Comparison of ENCODE assay signal across 12 cellular contexts in genomic region chr10:3526721-3527120, GRCh38.
A peak's percentile ranks its signal among the peaks of the same experiment; 100 is the strongest.
DNase-seq lines count a peak whose midpoint lies in the region; ATAC-seq and TF ChIP-seq lines count a peak whose summit lies in the region.
"Had no signal": no experiment of that assay in that cellular context is flagged by ENCODE, and none has a peak within 500 bp of the region (broad histone marks: within the 10 kb centered on the region; RNA-seq: fewer than 3 reads in every experiment).

No MANE protein-coding gene starts in this region.

- H3K27ac Mint-ChIP-seq in activated CD4-positive, alpha-beta memory T cell treated with anti-CD3 and anti-CD28 coated beads, Interleukin-2, amount 10 ng/mL, durations not matched to agents 7 days and 5 days: no peak overlapping the region
- H3K27ac Mint-ChIP-seq: stimulated activated memory B cell treated with anti-CD40 and anti-IgM and Interleukin-4, amounts not matched to agents 10 μg/mL and 1 μg/mL and 100 μg/mL, for 72 hours; T-helper 2 cell treated with Interferon-gamma antibody and Interleukin-4, amounts not matched to agents 5 μg/mL and 100 μg/mL, for 36 hours had no signal

- H3K36me3 Mint-ChIP-seq in activated CD4-positive, alpha-beta memory T cell treated with anti-CD3 and anti-CD28 coated beads, Interleukin-2, amount 10 ng/mL, durations not matched to agents 7 days and 5 days (ENCODE audit: low read depth): no peaks in the 10 kb centered on the region
- H3K36me3 Mint-ChIP-seq: stimulated activated memory B cell treated with anti-CD40 and anti-IgM and Interleukin-4, amounts not matched to agents 10 μg/mL and 1 μg/mL and 100 μg/mL, for 72 hours had no signal

- H3K4me3 ChIP-seq in brain microvascular endothelial cell (ENCODE audit: low read depth, low read length): no peak overlapping the region
- H3K4me3 ChIP-seq in stomach: no peak overlapping the region

- TF ChIP-seq POLR2A in stomach (IDR thresholded peaks at IDR 0.05): no peak

- H3K4me1 ChIP-seq in stomach: peaks cover 0 to 17% (median 5%) of the 10 kb centered on the region in 4 donors

- no peaks in the 10 kb centered on the region for H3K9me3 Mint-ChIP-seq in activated CD4-positive, alpha-beta memory T cell treated with anti-CD3 and anti-CD28 coated beads, Interleukin-2, amount 10 ng/mL, durations not matched to agents 7 days and 5 days
- H3K9me3 Mint-ChIP-seq: stimulated activated memory B cell treated with anti-CD40 and anti-IgM and Interleukin-4, amounts not matched to agents 10 μg/mL and 1 μg/mL and 100 μg/mL, for 72 hours; T-helper 2 cell treated with Interferon-gamma antibody and Interleukin-4, amounts not matched to agents 5 μg/mL and 100 μg/mL, for 36 hours had no signal

- in situ Hi-C loops in brain microvascular endothelial cell (cut with HindIII; ENCODE audit: low pct_ligation_motif_present, low sequenced_read_pairs): no loop called here

- H3K36me3 ChIP-seq in brain microvascular endothelial cell (replicated peaks): no peaks in the 10 kb centered on the region
- H3K36me3 ChIP-seq in stomach: no peaks in the 10 kb centered on the region

- H3K27ac ChIP-seq in brain microvascular endothelial cell: peak overlapping the region; percentile 83
- peak overlapping the region in 4 of 5 donors; percentile 52 to 73 (median 70) for H3K27ac ChIP-seq in stomach

- peaks cover 5% of the 10 kb centered on the region for H3K4me1 Mint-ChIP-seq in activated CD4-positive, alpha-beta memory T cell treated with anti-CD3 and anti-CD28 coated beads, Interleukin-2, amount 10 ng/mL, durations not matched to agents 7 days and 5 days
- H3K4me1 Mint-ChIP-seq: stimulated activated memory B cell treated with anti-CD40 and anti-IgM and Interleukin-4, amounts not matched to agents 10 μg/mL and 1 μg/mL and 100 μg/mL, for 72 hours had no signal

- intact Hi-C loops in left ventricle myocardium superior (cut with micrococcal nuclease) (no loop called here), stomach (cut with DNase I; ENCODE audit: low total_unique reads) (no loop called here)

- no peaks in the 10 kb centered on the region for H3K27me3 ChIP-seq in brain microvascular endothelial cell (replicated peaks)
- no peaks in the 10 kb centered on the region for H3K27me3 ChIP-seq in stomach

- no peak for TF ChIP-seq EP300 in stomach (IDR thresholded peaks at IDR 0.05)

- peaks cover 2% of the 10 kb centered on the region for H3K27me3 Mint-ChIP-seq in activated CD4-positive, alpha-beta memory T cell treated with anti-CD3 and anti-CD28 coated beads, Interleukin-2, amount 10 ng/mL, durations not matched to agents 7 days and 5 days
- H3K27me3 Mint-ChIP-seq: stimulated activated memory B cell treated with anti-CD40 and anti-IgM and Interleukin-4, amounts not matched to agents 10 μg/mL and 1 μg/mL and 100 μg/mL, for 72 hours had no signal

- POLR2A ChIA-PET in activated CD4-positive, alpha-beta memory T cell treated with anti-CD3 and anti-CD28 coated beads, Interleukin-2, amount 10 ng/mL, durations not matched to agents 7 days and 5 days (lab: Charles Lee): interaction anchor here (0.6 kb wide), 1 partner anchor 248 kb away, joined by 3 read pairs; no protein-coding TSS in a partner anchor

- 66 to 86% (median 79%) methylated on average over 5 of the region's 5 CpGs for WGBS in stomach, 5 donors

- no peak overlapping the region for H3K4me3 Mint-ChIP-seq in activated CD4-positive, alpha-beta memory T cell treated with anti-CD3 and anti-CD28 coated beads, Interleukin-2, amount 10 ng/mL, durations not matched to agents 7 days and 5 days
- H3K4me3 Mint-ChIP-seq: stimulated activated memory B cell treated with anti-CD40 and anti-IgM and Interleukin-4, amounts not matched to agents 10 μg/mL and 1 μg/mL and 100 μg/mL, for 72 hours; T-helper 2 cell treated with Interferon-gamma antibody and Interleukin-4, amounts not matched to agents 5 μg/mL and 100 μg/mL, for 36 hours had no signal

- ATAC-seq in left ventricle myocardium superior (peak; percentile 83), HG02588 (IDR thresholded peaks at IDR 0.05; ENCODE audit: unreplicated experiment) (no peak)
- ATAC-seq: stimulated activated memory B cell treated with anti-CD40 and anti-IgM and Interleukin-4, amounts not matched to agents 10 μg/mL and 1 μg/mL and 100 μg/mL, for 72 hours had no signal

- peak; percentile 14 for DNase-seq in H4 (ENCODE audit: low spot score)
- DNase-seq in brain microvascular endothelial cell: peak; percentile 65
- no peak for DNase-seq in left ventricle myocardium superior
- DNase-seq in stomach: no peak
- no peak for DNase-seq in DMS153 treated with DMSO at 0.1 percent for 48 hours (lab: John Stamatoyannopoulos, UW; ENCODE audit: unreplicated experiment)
- no peak for DNase-seq in activated CD4-positive, alpha-beta memory T cell treated with anti-CD3 and anti-CD28 coated beads, Interleukin-2, amount 10 ng/mL, durations not matched to agents 7 days and 5 days
- DNase-seq in NCI-H1930 (lab: John Stamatoyannopoulos, UW): no peak
- DNase-seq: head of caudate nucleus, NCI-H146 had no signal

- CTCF ChIA-PET in activated CD4-positive, alpha-beta memory T cell treated with anti-CD3 and anti-CD28 coated beads, Interleukin-2, amount 10 ng/mL, durations not matched to agents 7 days and 5 days (lab: Charles Lee): no interaction called here

- H3K9me3 ChIP-seq in stomach: no peaks in the 10 kb centered on the region

- no peak for TF ChIP-seq CTCF in brain microvascular endothelial cell (IDR thresholded peaks at IDR 0.05; ENCODE audit: low read depth, low read length, missing control alignments)
- no peak for TF ChIP-seq CTCF in stomach (IDR thresholded peaks at IDR 0.05)

Comparison
In these comparisons a context has a peak if more than half of its experiments do, and no peak if none do; other contexts are left out.
1. DNase-seq: peak in H4 (single experiment) and brain microvascular endothelial cell (single experiment); none in left ventricle myocardium superior (single experiment), stomach (single experiment), DMS153 treated with DMSO at 0.1 percent for 48 hours (single experiment), activated CD4-positive, alpha-beta memory T cell treated with anti-CD3 and anti-CD28 coated beads, Interleukin-2, amount 10 ng/mL, durations not matched to agents 7 days and 5 days (single experiment) and NCI-H1930 (0 of 2).